13 cellular contexts compared by ENCODE assay signal in the genomic region with DNA sequence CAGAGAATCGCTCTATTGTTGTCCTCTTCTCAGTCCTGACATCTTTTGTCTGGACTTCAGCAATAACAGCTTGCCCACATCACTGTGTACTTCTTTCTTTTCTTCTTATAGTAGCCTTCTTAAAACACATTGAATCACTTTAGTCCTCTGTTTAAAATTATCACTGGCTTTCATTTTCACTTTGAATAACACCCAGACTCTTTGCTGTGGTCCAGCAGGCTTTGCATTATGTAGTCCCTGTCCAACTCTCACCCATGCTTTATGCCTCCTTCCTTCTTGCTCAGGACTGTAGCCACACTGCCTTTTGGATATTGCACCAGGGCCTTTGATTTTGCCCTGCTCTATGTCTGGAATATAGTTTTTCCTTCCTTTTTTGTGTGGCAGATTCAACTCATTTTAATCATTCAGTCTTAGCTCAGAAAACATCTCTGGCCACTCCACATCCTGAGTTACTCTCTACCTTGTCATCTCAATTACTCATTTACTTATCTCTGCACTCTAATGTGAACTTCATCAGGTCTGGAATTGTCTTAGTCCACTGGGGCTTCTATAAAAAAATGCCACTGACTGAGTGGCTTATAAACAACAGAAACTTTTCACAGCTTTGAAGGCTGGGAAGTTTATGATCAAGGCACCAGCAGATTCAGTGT.
A peak's percentile ranks its signal among the peaks of the same experiment; 100 is the strongest.
DNase-seq lines count a peak whose midpoint lies in the region; ATAC-seq and TF ChIP-seq lines count a peak whose summit lies in the region.
"Had no signal": no experiment of that assay in that cellular context is flagged by ENCODE, and none has a peak within 500 bp of the region (broad histone marks: within the 10 kb centered on the region; RNA-seq: fewer than 3 reads in every experiment).

No MANE protein-coding gene starts in this region.

- TF ChIP-seq CTCF in GM12865 (IDR thresholded peaks at IDR 0.05; ENCODE audit: insufficient read depth, low read depth, low read length, missing control alignments) = no peak

- DNase-seq in GM12865 (ENCODE audit: low read depth) (peak; percentile 52), NCI-H510A (lab: John Stamatoyannopoulos, UW) (no peak), left lobe of liver (ENCODE audit: low spot score) (no peak), NCI-H128 (lab: John Stamatoyannopoulos, UW; ENCODE audit: unreplicated experiment) (no peak)
- no peak for DNase-seq in activated CD4-positive, CD25-positive, alpha-beta regulatory T cell treated with anti-CD3 and anti-CD28 coated beads, Interleukin-2, amount 50 U/mL, for 72 hours
- DNase-seq: Caco-2, mesendoderm, NCI-H2029 had no signal

- H3K4me3 ChIP-seq in GM12865 (ENCODE audit: low read depth, low read length) = no peak overlapping the region
- H3K4me3 ChIP-seq: esophagus muscularis mucosa had no signal

- ATAC-seq in GM19463 (IDR thresholded peaks at IDR 0.05; ENCODE audit: unreplicated experiment) (peak; percentile 95), HG03060 (IDR thresholded peaks at IDR 0.05; ENCODE audit: low read depth, unreplicated experiment) (peak; percentile 98), SK-N-SH treated with all-trans-retinoic acid at 6 μM for 48 hours (peak; percentile 68), left lobe of liver (no peak)
- ATAC-seq: HCT116 had no signal

TF ChIP-seq in SK-N-SH treated with all-trans-retinoic acid at 6 μM for 48 hours, 23 proteins besides CTCF, POLR2A, EP300 and RAD21:
- TF ChIP-seq ZFP3 (CRISPR knock-in tag; IDR thresholded peaks at IDR 0.05) (no peak), ZFP30 (CRISPR knock-in tag; IDR thresholded peaks at IDR 0.05) (no peak), CREB5 (CRISPR knock-in tag; IDR thresholded peaks at IDR 0.05; ENCODE audit: low read depth) (no peak), ZNF565 (CRISPR knock-in tag; conservative IDR thresholded peaks at IDR 0.05; ENCODE audit: low read depth) (no peak), ZC3H10 (CRISPR knock-in tag; IDR thresholded peaks at IDR 0.05) (no peak)
- TF ChIP-seq, protein P1, sequence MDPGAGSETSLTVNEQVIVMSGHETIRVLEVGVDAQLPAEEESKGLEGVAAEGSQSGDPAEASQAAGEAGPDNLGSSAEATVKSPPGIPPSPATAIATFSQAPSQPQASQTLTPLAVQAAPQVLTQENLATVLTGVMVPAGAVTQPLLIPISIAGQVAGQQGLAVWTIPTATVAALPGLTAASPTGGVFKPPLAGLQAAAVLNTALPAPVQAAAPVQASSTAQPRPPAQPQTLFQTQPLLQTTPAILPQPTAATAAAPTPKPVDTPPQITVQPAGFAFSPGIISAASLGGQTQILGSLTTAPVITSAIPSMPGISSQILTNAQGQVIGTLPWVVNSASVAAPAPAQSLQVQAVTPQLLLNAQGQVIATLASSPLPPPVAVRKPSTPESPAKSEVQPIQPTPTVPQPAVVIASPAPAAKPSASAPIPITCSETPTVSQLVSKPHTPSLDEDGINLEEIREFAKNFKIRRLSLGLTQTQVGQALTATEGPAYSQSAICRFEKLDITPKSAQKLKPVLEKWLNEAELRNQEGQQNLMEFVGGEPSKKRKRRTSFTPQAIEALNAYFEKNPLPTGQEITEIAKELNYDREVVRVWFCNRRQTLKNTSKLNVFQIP (CRISPR knock-in tag; IDR thresholded peaks at IDR 0.05; ENCODE audit: borderline replicate concordance, low read depth) = no peak
